Comparison of ENCODE assay signal across 8 cellular contexts in the genomic region with DNA sequence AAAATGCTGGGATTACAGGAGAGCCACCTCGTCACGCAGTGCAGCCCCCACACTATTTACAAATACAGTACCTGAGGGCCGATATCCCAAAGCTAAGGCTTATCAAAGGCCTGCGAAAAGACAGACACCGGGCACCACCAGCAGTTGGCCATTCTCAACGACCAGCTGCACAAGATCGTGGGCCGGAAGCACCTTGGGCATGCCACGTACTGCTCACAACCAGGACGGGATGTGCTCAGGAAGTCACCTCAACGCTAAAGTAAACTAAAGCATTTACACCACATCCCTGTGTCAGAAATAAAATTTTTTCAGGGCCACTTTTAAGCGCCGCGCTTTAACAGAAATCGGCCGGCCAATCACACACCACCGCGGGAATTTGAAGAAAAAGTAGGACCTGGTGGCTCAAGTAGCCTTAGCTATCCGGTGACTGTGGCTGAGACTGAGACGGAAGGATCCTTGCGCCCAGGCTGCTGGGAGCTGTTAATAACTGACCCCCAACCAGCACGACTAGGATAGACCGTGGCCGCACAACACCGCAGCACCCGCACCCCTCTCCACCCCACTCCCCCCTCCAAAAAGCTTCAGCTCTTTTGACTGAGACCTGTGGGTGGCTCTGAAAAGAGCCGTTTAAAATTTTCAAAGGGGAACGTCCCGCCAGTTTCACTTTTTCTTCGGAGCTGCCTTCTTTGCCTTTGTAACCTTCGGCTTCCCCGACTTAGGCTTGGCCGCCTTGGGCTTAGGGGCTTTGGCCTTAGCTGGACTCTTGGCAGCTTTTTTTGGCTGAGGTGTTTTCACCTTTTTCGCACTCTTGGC.
DNase-seq lines count a peak whose midpoint lies in the region; ATAC-seq, FAIRE-seq and TF ChIP-seq lines count a peak whose summit lies in the region.

No MANE protein-coding gene starts in this region.

- peaks cover 44% of the 10 kb centered on the region for H3K4me1 Mint-ChIP-seq in T-helper 2 cell treated with Interferon-gamma antibody and Interleukin-4, amounts not matched to agents 5 μg/mL and 100 μg/mL, for 36 hours (ENCODE audit: low read depth)

- no peaks in the 10 kb centered on the region; a peak in 2 of 22 replicates for H4K20me1 ChIP-seq in BLaER1 treated with 17β-estradiol and CSF1 and Interleukin-3, amounts not matched to agents 10 nM and 100 nM
- H4K20me1 ChIP-seq in mammary epithelial cell (ENCODE audit: insufficient read depth, low read length): no peaks in the 10 kb centered on the region

- peak; percentile 73 for DNase-seq in T-helper 2 cell treated with Interferon-gamma antibody and Interleukin-4, amounts not matched to agents 5 μg/mL and 100 μg/mL, for 36 hours (ENCODE audit: low spot score)
- DNase-seq in mammary epithelial cell (peak; percentile 60), kidney (no peak), D341Med (ENCODE audit: low spot score) (no peak)
- peak; percentile 84 for DNase-seq in stimulated activated CD4-positive, alpha-beta T cell treated with anti-CD3 and anti-CD28 coated beads, Interleukin-1b, Interleukin-23, amount 100 ng/mL, for 48 hours

- peak overlapping the region; percentile 79 to 97 (median 92) for H3K9ac ChIP-seq in BLaER1 treated with 17β-estradiol and CSF1 and Interleukin-3, amounts not matched to agents 10 nM and 100 nM
- H3K9ac ChIP-seq in mammary epithelial cell (ENCODE audit: insufficient read depth, low read length) (peak overlapping the region; percentile 61), kidney (ENCODE audit: low read length in 2 of 2) (peak overlapping the region; percentile 29 to 38)

- H3K9me3 ChIP-seq in BLaER1 treated with 17β-estradiol and CSF1 and Interleukin-3, amounts not matched to agents 10 nM and 100 nM (replicated peaks in 1 of 11): peaks cover 0 to 2% (median 0%) of the 10 kb centered on the region in 11 experiments; a peak in 1 of 22 replicates
- H3K9me3 ChIP-seq in mammary epithelial cell (replicated peaks; ENCODE audit: insufficient read depth, low read length): no peaks in the 10 kb centered on the region
- no peaks in the 10 kb centered on the region for H3K9me3 ChIP-seq in kidney (ENCODE audit: control insufficient read depth in 1 of 2, low read length in 2 of 2)

- peaks cover 0 to 16% (median 4%) of the 10 kb centered on the region in 11 experiments; a peak in 8 of 22 replicates for H3K27me3 ChIP-seq in BLaER1 treated with 17β-estradiol and CSF1 and Interleukin-3, amounts not matched to agents 10 nM and 100 nM
- H3K27me3 ChIP-seq in mammary epithelial cell (ENCODE audit: insufficient read depth, low read length): no peaks in the 10 kb centered on the region

- no peak for FAIRE-seq in kidney (lab: Jason Lieb, UNC)

- intact Hi-C loops in mammary epithelial cell (cut with micrococcal nuclease) (no loop called here), kidney (cut with DNase I) (no loop called here)

- peaks cover 9% of the 10 kb centered on the region for H3K27me3 Mint-ChIP-seq in T-helper 2 cell treated with Interferon-gamma antibody and Interleukin-4, amounts not matched to agents 5 μg/mL and 100 μg/mL, for 36 hours (ENCODE audit: low read depth)

- 4% methylated on average over 21 of the region's 34 CpGs for WGBS in mammary epithelial cell (ENCODE audit: low coverage, missing lambda C conversion rate)

- peak overlapping the region; percentile 85 to 98 (median 96) for H3K4me2 ChIP-seq in BLaER1 treated with 17β-estradiol and CSF1 and Interleukin-3, amounts not matched to agents 10 nM and 100 nM
- H3K4me2 ChIP-seq in mammary epithelial cell (ENCODE audit: insufficient read depth, low read depth, low read length): peak overlapping the region; percentile 88

- BruUV-seq in mammary epithelial cell (replicated peaks; lab: Mats Ljungman, UMichigan): no TSS peak

- peak overlapping the region; percentile 91 for H3K4me3 Mint-ChIP-seq in T-helper 2 cell treated with Interferon-gamma antibody and Interleukin-4, amounts not matched to agents 5 μg/mL and 100 μg/mL, for 36 hours

- in situ Hi-C loops in mammary epithelial cell (cut with MboI; ENCODE audit: low sequenced_read_pairs in 2 of 2): no loop called here

- H3K36me3 Mint-ChIP-seq in T-helper 2 cell treated with Interferon-gamma antibody and Interleukin-4, amounts not matched to agents 5 μg/mL and 100 μg/mL, for 36 hours (ENCODE audit: low read depth): no peaks in the 10 kb centered on the region

- H3K4me3 ChIP-seq in BLaER1 treated with 17β-estradiol and CSF1 and Interleukin-3, amounts not matched to agents 10 nM and 100 nM: peak overlapping the region; percentile 61 to 79 (median 72)
- H3K4me3 ChIP-seq in mammary epithelial cell (replicated peaks in 1 of 3; ENCODE audit: insufficient read depth in 1 of 3, low read depth in 2 of 3, low read length in 3 of 3) (peak overlapping the region; percentile 45 to 51 (median 47)), kidney (ENCODE audit: low read length in 2 of 2) (peak overlapping the region; percentile 63 to 67)

- dilution Hi-C loops in mammary epithelial cell (cut with HindIII; ENCODE audit: low sequenced_read_pairs): no loop called here

- TF ChIP-seq CTCF in mammary epithelial cell (conservative IDR thresholded peaks at IDR 0.05 in 1 of 2, IDR thresholded peaks at IDR 0.05 in 1 of 2; ENCODE audit: extremely low read depth in 1 of 2, insufficient read depth in 1 of 2, low read depth in 1 of 2, low read length in 2 of 2): no peak
- TF ChIP-seq CTCF in kidney (IDR thresholded peaks at IDR 0.05; ENCODE audit: borderline replicate concordance, extremely low read depth, insufficient read depth): no peak

- peak; percentile 33 for ATAC-seq in GM19397 (IDR thresholded peaks at IDR 0.05; ENCODE audit: unreplicated experiment)
- peak; percentile 34 for ATAC-seq in HG03521 (IDR thresholded peaks at IDR 0.05; ENCODE audit: unreplicated experiment)

- H3K9me3 Mint-ChIP-seq in T-helper 2 cell treated with Interferon-gamma antibody and Interleukin-4, amounts not matched to agents 5 μg/mL and 100 μg/mL, for 36 hours: no peaks in the 10 kb centered on the region

- H3K79me2 ChIP-seq in mammary epithelial cell (ENCODE audit: insufficient read depth, low read length): no peaks in the 10 kb centered on the region

- H3K4me1 ChIP-seq in BLaER1 treated with 17β-estradiol and CSF1 and Interleukin-3, amounts not matched to agents 10 nM and 100 nM: peaks cover 14 to 32% (median 18%) of the 10 kb centered on the region in 10 experiments
- H3K4me1 ChIP-seq in mammary epithelial cell (ENCODE audit: insufficient read depth, low read length) (peaks cover 3% of the 10 kb centered on the region), kidney (ENCODE audit: control insufficient read depth in 1 of 2, insufficient read depth in 1 of 2, low read depth in 1 of 2, low read length in 2 of 2) (peaks cover 0 to 6% of the 10 kb centered on the region in 2 donors)

- peak overlapping the region; percentile 100 for H3K27ac Mint-ChIP-seq in T-helper 2 cell treated with Interferon-gamma antibody and Interleukin-4, amounts not matched to agents 5 μg/mL and 100 μg/mL, for 36 hours

- H2AFZ ChIP-seq in mammary epithelial cell (ENCODE audit: low read depth, low read length): peak overlapping the region; percentile 81

- no peaks in the 10 kb centered on the region for H3K36me3 ChIP-seq in BLaER1 treated with 17β-estradiol and CSF1 and Interleukin-3, amounts not matched to agents 10 nM and 100 nM
- H3K36me3 ChIP-seq in mammary epithelial cell (ENCODE audit: insufficient read depth, low read length): no peaks in the 10 kb centered on the region
- no peaks in the 10 kb centered on the region for H3K36me3 ChIP-seq in kidney (ENCODE audit: control insufficient read depth in 1 of 2, insufficient read depth in 2 of 2, low read length in 2 of 2)

- CTCF ChIA-PET in mammary epithelial cell (lab: Charles Lee; ENCODE audit: low non-redundant PET): no interaction called here

- H3K27ac ChIP-seq in BLaER1 treated with 17β-estradiol and CSF1 and Interleukin-3, amounts not matched to agents 10 nM and 100 nM: peak overlapping the region; percentile 67 to 97 (median 92); a peak in 21 of 22 replicates
- peak overlapping the region; percentile 69 for H3K27ac ChIP-seq in mammary epithelial cell (ENCODE audit: insufficient read depth, low read depth, low read length)
- H3K27ac ChIP-seq in kidney (ENCODE audit: low read depth in 2 of 2, low read length in 2 of 2): peak overlapping the region; percentile 27 to 48

Comparison
In these comparisons a context has a peak if more than half of its experiments do, and no peak if none do; other contexts are left out.
1. H3K27ac ChIP-seq: peak in every context shown above with its lines; median percentile 92 in BLaER1 treated with 17β-estradiol and CSF1 and Interleukin-3, amounts not matched to agents 10 nM and 100 nM; 69 in mammary epithelial cell; 38 in kidney.
2. H3K9ac ChIP-seq: peak in every context shown above with its lines; median percentile 92 in BLaER1 treated with 17β-estradiol and CSF1 and Interleukin-3, amounts not matched to agents 10 nM and 100 nM; 61 in mammary epithelial cell; 34 in kidney.
3. DNase-seq: peak in T-helper 2 cell treated with Interferon-gamma antibody and Interleukin-4, amounts not matched to agents 5 μg/mL and 100 μg/mL, for 36 hours (single experiment), mammary epithelial cell (single experiment) and stimulated activated CD4-positive, alpha-beta T cell treated with anti-CD3 and anti-CD28 coated beads, Interleukin-1b, Interleukin-23, amount 100 ng/mL, for 48 hours (single experiment); none in kidney (single experiment) and D341Med (single experiment).
4. Peak in every context shown above with its lines, with median percentiles within 50 percentile points of each other: H3K4me3 ChIP-seq.